In the genomic region with DNA sequence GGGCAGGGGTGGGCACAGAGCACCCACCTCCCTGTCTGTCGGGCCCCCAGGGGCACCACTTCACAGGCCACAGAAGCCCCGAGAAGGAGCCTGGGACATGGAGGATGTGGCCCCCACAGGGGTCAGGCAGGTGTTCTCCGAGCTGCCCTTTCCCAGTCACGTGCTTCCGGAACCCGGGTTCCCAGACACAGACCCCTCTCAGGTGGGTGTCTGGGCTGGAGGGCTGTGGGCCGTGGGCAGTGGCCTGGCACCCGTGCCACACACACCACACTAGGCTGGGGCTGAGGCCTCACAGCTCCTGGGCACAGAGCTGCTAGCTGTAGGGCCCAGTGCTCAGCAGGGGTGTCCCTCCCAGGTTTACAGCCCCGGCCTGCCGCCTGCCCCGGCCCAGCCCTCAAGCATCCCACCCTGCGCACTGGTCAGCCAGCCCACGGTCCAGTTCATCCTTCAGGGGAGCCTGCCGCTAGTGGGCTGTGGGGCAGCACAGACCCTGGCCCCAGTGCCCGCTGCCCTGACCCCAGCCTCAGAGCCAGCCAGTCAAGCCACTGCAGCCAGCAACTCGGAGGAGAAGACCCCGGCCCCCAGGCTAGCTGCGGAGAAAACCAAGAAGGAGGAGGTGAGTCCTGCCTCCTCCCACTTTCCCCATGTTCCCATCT, we compare ENCODE assay signal across 19 cellular contexts. TPM values are rescaled to one million over a fixed set of nuclear protein-coding genes. Genes with fewer than 3 reads are reported as not detected.
DNase-seq lines count a peak whose midpoint lies in the region; ATAC-seq, FAIRE-seq and TF ChIP-seq lines count a peak whose summit lies in the region.
"Had no signal": no experiment of that assay in that cellular context is flagged by ENCODE, and none has a peak within 500 bp of the region (broad histone marks: within the 10 kb centered on the region; RNA-seq: fewer than 3 reads in every experiment).

No MANE protein-coding gene starts in this region.

- no peaks in the 10 kb centered on the region for H3K9me3 Mint-ChIP-seq in activated naive CD4-positive, alpha-beta T cell treated with anti-CD3 and anti-CD28 coated beads, Interleukin-2, amount 50 U/mL, for 72 hours
- no peaks in the 10 kb centered on the region for H3K9me3 Mint-ChIP-seq in stimulated activated effector memory CD8-positive, alpha-beta T cell treated with anti-CD3 and anti-CD28 coated beads, Interleukin-12 subunit alpha, Interleukin-12 subunit beta, amount 100 ng/mL, for 72 hours

- TF ChIP-seq CTCF in kidney (IDR thresholded peaks at IDR 0.05; ENCODE audit: borderline replicate concordance, extremely low read depth, insufficient read depth), result no peak
- TF ChIP-seq CTCF in GM10266 (IDR thresholded peaks at IDR 0.05; ENCODE audit: control insufficient read depth, insufficient read depth, low read depth, missing control alignments), result no peak

- H3K27ac Mint-ChIP-seq in activated naive CD4-positive, alpha-beta T cell treated with anti-CD3 and anti-CD28 coated beads, Interleukin-2, amount 50 U/mL, for 72 hours, result peak overlapping the region; percentile 81 to 92
- peak overlapping the region; percentile 58 for H3K27ac Mint-ChIP-seq in stimulated activated effector memory CD8-positive, alpha-beta T cell treated with anti-CD3 and anti-CD28 coated beads, Interleukin-12 subunit alpha, Interleukin-12 subunit beta, amount 100 ng/mL, for 72 hours

- no peak overlapping the region for H3K27ac ChIP-seq in kidney (ENCODE audit: low read depth in 2 of 2, low read length in 2 of 2)

- H3K4me3 ChIP-seq in kidney (ENCODE audit: low read length in 2 of 2), result no peak overlapping the region

- FAIRE-seq in kidney (lab: Jason Lieb, UNC), result no peak
- FAIRE-seq: GM12892 had no signal

- ATAC-seq in activated naive CD4-positive, alpha-beta T cell treated with anti-CD3 and anti-CD28 coated beads, Interleukin-2, amount 50 U/mL, for 72 hours, result no peak
- ATAC-seq in stimulated activated effector memory CD8-positive, alpha-beta T cell treated with anti-CD3 and anti-CD28 coated beads, Interleukin-12 subunit alpha, Interleukin-12 subunit beta, amount 100 ng/mL, for 72 hours, result no peak
- ATAC-seq: Panc1 had no signal

- H3K36me3 Mint-ChIP-seq in activated naive CD4-positive, alpha-beta T cell treated with anti-CD3 and anti-CD28 coated beads, Interleukin-2, amount 50 U/mL, for 72 hours, result peaks cover 0 to 21% of the 10 kb centered on the region in 2 donors
- H3K36me3 Mint-ChIP-seq in stimulated activated effector memory CD8-positive, alpha-beta T cell treated with anti-CD3 and anti-CD28 coated beads, Interleukin-12 subunit alpha, Interleukin-12 subunit beta, amount 100 ng/mL, for 72 hours, result peaks cover 85% of the 10 kb centered on the region

- peaks cover 0 to 14% of the 10 kb centered on the region in 2 donors for H3K4me1 ChIP-seq in kidney (ENCODE audit: control insufficient read depth in 1 of 2, insufficient read depth in 1 of 2, low read depth in 1 of 2, low read length in 2 of 2)

- no peak overlapping the region for H3K4me3 Mint-ChIP-seq in stimulated activated effector memory CD8-positive, alpha-beta T cell treated with anti-CD3 and anti-CD28 coated beads, Interleukin-12 subunit alpha, Interleukin-12 subunit beta, amount 100 ng/mL, for 72 hours

- no peak overlapping the region for H3K9ac ChIP-seq in kidney (ENCODE audit: low read length in 2 of 2)

- peaks cover 29% of the 10 kb centered on the region for H3K4me1 Mint-ChIP-seq in stimulated activated effector memory CD8-positive, alpha-beta T cell treated with anti-CD3 and anti-CD28 coated beads, Interleukin-12 subunit alpha, Interleukin-12 subunit beta, amount 100 ng/mL, for 72 hours

- intact Hi-C loops in kidney (cut with DNase I), result no loop called here

- H3K9me3 ChIP-seq in kidney (ENCODE audit: control insufficient read depth in 1 of 2, low read length in 2 of 2), result no peaks in the 10 kb centered on the region

- no peak for DNase-seq in activated naive CD4-positive, alpha-beta T cell treated with anti-CD3 and anti-CD28 coated beads, Interleukin-2, amount 50 U/mL, for 72 hours (ENCODE audit: low spot score in 2 of 2)
- no peak for DNase-seq in activated naive CD4-positive, alpha-beta T cell treated with anti-CD3 and anti-CD28 coated beads, Interleukin-2, amount 50 U/mL, for 16 hours
- DNase-seq in kidney (peak; percentile 64), GM10266 (ENCODE audit: extremely low spot score) (no peak), medulla oblongata (ENCODE audit: extremely low spot score) (no peak)
- DNase-seq in stimulated activated effector memory CD8-positive, alpha-beta T cell treated with anti-CD3 and anti-CD28 coated beads, Interleukin-12 subunit alpha, Interleukin-12 subunit beta, amount 100 ng/mL, for 72 hours (ENCODE audit: low spot score in 2 of 2), result no peak
- DNase-seq: DMS79, HCEC 1CT, Kasumi-1, NCI-H1417, NCI-H1930, NCI-H2171, NCI-H446 treated with DMSO at 0.1 percent for 48 hours, NCI-H82, SHP77 had no signal

- H3K36me3 ChIP-seq in kidney (ENCODE audit: control insufficient read depth in 1 of 2, insufficient read depth in 2 of 2, low read length in 2 of 2), result peaks cover 17 to 51% of the 10 kb centered on the region in 2 donors

RNA-seq across cellular contexts. Expression of a gene that starts 5.5 kb away (rescaled TPM):
- total RNA-seq in activated naive CD4-positive, alpha-beta T cell treated with anti-CD3 and anti-CD28 coated beads, Interleukin-2, amount 50 U/mL, for 72 hours, result 100 to 1,000 TPM in 1 of 2 donors, 10 to 100 TPM in 1; 25.3 to 104 TPM
- 36.7 TPM for total RNA-seq in kidney
- polyA plus RNA-seq in kidney (ENCODE audit: insufficient read depth, low read depth, low replicate concordance), result 21.5 TPM

RNA-seq across cellular contexts. Expression of a gene that starts 14.5 kb away (rescaled TPM):
- not detected for total RNA-seq in activated naive CD4-positive, alpha-beta T cell treated with anti-CD3 and anti-CD28 coated beads, Interleukin-2, amount 50 U/mL, for 72 hours
- total RNA-seq in kidney, result 7.0 TPM
- 45.6 TPM for polyA plus RNA-seq in kidney (ENCODE audit: insufficient read depth, low read depth, low replicate concordance)
- total RNA-seq: A673, G401 had no signal

RNA-seq across cellular contexts. Expression of a gene that starts 16.7 kb away (rescaled TPM):
- not detected for total RNA-seq in activated naive CD4-positive, alpha-beta T cell treated with anti-CD3 and anti-CD28 coated beads, Interleukin-2, amount 50 U/mL, for 72 hours
- not detected for total RNA-seq in kidney
- polyA plus RNA-seq in kidney (ENCODE audit: insufficient read depth, low read depth, low replicate concordance), result not detected
- total RNA-seq: A673, G401 had no signal

RNA-seq across cellular contexts. Expression of a gene that starts 26.8 kb away (rescaled TPM):
- total RNA-seq in activated naive CD4-positive, alpha-beta T cell treated with anti-CD3 and anti-CD28 coated beads, Interleukin-2, amount 50 U/mL, for 72 hours, result 1 to 10 TPM in 1 of 2 donors, under 1 TPM in 1; 0.60 to 5.6 TPM
- 1.1 TPM for total RNA-seq in kidney
- 0.47 TPM for polyA plus RNA-seq in kidney (ENCODE audit: insufficient read depth, low read depth, low replicate concordance)
- total RNA-seq: G401 had no signal

RNA-seq across cellular contexts. Expression of a gene that starts 34.0 kb away (rescaled TPM):
- total RNA-seq in activated naive CD4-positive, alpha-beta T cell treated with anti-CD3 and anti-CD28 coated beads, Interleukin-2, amount 50 U/mL, for 72 hours, result 10 to 100 TPM; 37.3 to 47.1 TPM
- total RNA-seq in kidney, result 30.9 TPM
- polyA plus RNA-seq in kidney (ENCODE audit: insufficient read depth, low read depth, low replicate concordance), result 7.5 TPM
